11 cellular contexts compared by ENCODE assay signal in the genomic region with DNA sequence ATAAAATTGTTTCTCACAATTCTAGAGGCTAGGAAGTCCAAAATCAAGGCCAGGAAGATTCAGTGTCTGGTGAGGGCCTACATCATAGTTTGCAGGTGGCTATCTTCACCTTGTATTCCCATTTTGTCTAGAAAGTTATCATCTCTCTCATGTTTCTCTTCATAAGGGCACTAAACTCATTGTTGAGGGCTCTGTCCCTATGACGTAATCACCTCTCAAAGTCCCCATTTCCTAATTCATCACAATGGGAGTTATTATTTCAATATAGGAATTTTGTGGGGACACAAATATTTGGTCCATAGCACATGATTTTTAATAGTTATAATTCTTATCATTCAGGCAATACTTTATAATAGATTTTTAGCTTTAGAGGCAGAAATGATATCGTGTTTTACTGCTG.
"Had no signal": no experiment of that assay in that cellular context is flagged by ENCODE, and none has a peak within 500 bp of the region (broad histone marks: within the 10 kb centered on the region; RNA-seq: fewer than 3 reads in every experiment).

No MANE protein-coding gene starts in this region.

- H3K4me2 ChIP-seq: GM23338 had no signal

- ATAC-seq: GM23338, HCT116 had no signal

- H2AFZ ChIP-seq: GM23248, GM23338 had no signal

- H3K9me3 ChIP-seq: HAP-1 had no signal

- H3K9ac ChIP-seq: GM23248 had no signal

- H3K4me1 ChIP-seq: HAP-1 had no signal

- FAIRE-seq: H1, H54 had no signal

- H3K4me3 ChIP-seq: GM23248, GM23338, HAP-1 had no signal

- H3K27ac ChIP-seq: GM23248 had no signal

- H3K36me3 ChIP-seq: HAP-1 had no signal

- DNase-seq: GM23248, GOT3, H7, H9, HCEC 1CT, HFFc6 had no signal
